In the genomic region with DNA sequence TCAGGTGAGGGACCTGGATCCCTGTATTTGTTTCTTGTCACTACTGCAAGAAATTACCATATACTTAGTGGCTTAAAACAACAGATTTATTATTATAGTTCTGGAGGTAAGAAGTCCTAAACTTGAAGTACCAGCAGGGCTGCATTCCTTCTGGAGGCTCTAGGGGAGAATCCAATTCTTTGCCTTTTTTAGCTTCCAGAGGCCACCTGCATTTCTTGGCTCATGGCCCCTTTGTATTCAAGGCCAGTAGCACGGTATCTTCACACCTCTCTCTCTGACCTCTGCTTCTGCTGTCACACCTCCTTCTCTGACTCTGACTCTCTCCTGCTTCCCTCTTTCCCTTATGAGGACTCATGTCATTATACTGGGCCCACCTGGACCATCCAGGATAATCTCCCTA, we compare ENCODE assay signal across 16 cellular contexts. TPM values are rescaled to one million over a fixed set of nuclear protein-coding genes. Genes with fewer than 3 reads are reported as not detected.
DNase-seq lines count a peak whose midpoint lies in the region; ATAC-seq and TF ChIP-seq lines count a peak whose summit lies in the region.
"Had no signal": no experiment of that assay in that cellular context is flagged by ENCODE, and none has a peak within 500 bp of the region (broad histone marks: within the 10 kb centered on the region; RNA-seq: fewer than 3 reads in every experiment).

No MANE protein-coding gene starts in this region.

- no peak overlapping the region for H3K4me3 ChIP-seq in endodermal cell (ENCODE audit: low read length)
- no peak overlapping the region for H3K4me3 ChIP-seq in prostate gland
- H3K4me3 ChIP-seq: A549 had no signal

- intact Hi-C loops in prostate gland (cut with DNase I), result no loop called here

- H3K9me3 ChIP-seq in endodermal cell (ENCODE audit: control insufficient read depth, low read length) (no peaks in the 10 kb centered on the region), prostate gland (no peaks in the 10 kb centered on the region)
- H3K9me3 ChIP-seq: A549, BE2C had no signal

- peaks cover 33% of the 10 kb centered on the region for H3K27me3 Mint-ChIP-seq in endodermal cell (ENCODE audit: insufficient read depth)

- no peak overlapping the region for H3K27ac Mint-ChIP-seq in endodermal cell
- H3K27ac Mint-ChIP-seq: CD8-positive, alpha-beta T cell; H9 had no signal

- H3K36me3 ChIP-seq in endodermal cell (ENCODE audit: control insufficient read depth, insufficient read depth, low read length), result no peaks in the 10 kb centered on the region
- no peaks in the 10 kb centered on the region for H3K36me3 ChIP-seq in prostate gland
- H3K36me3 ChIP-seq: BE2C had no signal

- H3K4me1 ChIP-seq in endodermal cell (ENCODE audit: control insufficient read depth, insufficient read depth, low read length), result peaks cover 1% of the 10 kb centered on the region
- H3K4me1 ChIP-seq in prostate gland (replicated peaks), result peaks cover 3% of the 10 kb centered on the region
- H3K4me1 ChIP-seq: BE2C had no signal

- no peak for ATAC-seq in GM21381 (IDR thresholded peaks at IDR 0.05; ENCODE audit: unreplicated experiment)
- ATAC-seq: A549; CD8-positive, alpha-beta T cell; HepG2 had no signal

- H3K9ac ChIP-seq in endodermal cell (ENCODE audit: extremely low read depth, low read length, poor library complexity, severe bottlenecking), result no peak overlapping the region

- TF ChIP-seq EP300 in Ishikawa (IDR thresholded peaks at IDR 0.05; ENCODE audit: borderline replicate concordance), result peak; percentile 89

- no peak; the same call in 1 of the 2 replicates for TF ChIP-seq RAD21 in Ishikawa (IDR thresholded peaks at IDR 0.05; ENCODE audit: low read depth)

- H3K27me3 ChIP-seq in endodermal cell (ENCODE audit: control insufficient read depth, insufficient read depth, low read length, poor library complexity, severe bottlenecking), result no peaks in the 10 kb centered on the region
- H3K27me3 ChIP-seq in prostate gland (replicated peaks; ENCODE audit: insufficient read depth), result no peaks in the 10 kb centered on the region

- H3K9me3 Mint-ChIP-seq in endodermal cell, result no peaks in the 10 kb centered on the region
- H3K9me3 Mint-ChIP-seq: CD8-positive, alpha-beta T cell; H9 had no signal

- TF ChIP-seq POLR2A in prostate gland (IDR thresholded peaks at IDR 0.05), result no peak

- WGBS in endodermal cell (ENCODE audit: insufficient coverage in 1 of 2, insufficient read length in 1 of 2), 2 experiments, result 70 to 90% methylated on average over 1 of the region's 1 CpG
- WGBS in prostate gland, result 30% methylated on average over 1 of the region's 1 CpG

- H3K36me3 Mint-ChIP-seq in endodermal cell (ENCODE audit: low read depth), result peaks cover 2% of the 10 kb centered on the region
- H3K36me3 Mint-ChIP-seq: CD8-positive, alpha-beta T cell had no signal

- H3K27ac ChIP-seq in endodermal cell (ENCODE audit: low read depth, low read length) (no peak overlapping the region), prostate gland (no peak overlapping the region)
- H3K27ac ChIP-seq: A549, C4-2B had no signal

- peaks cover 20% of the 10 kb centered on the region for H3K4me1 Mint-ChIP-seq in endodermal cell

- H3K4me3 Mint-ChIP-seq in endodermal cell, result no peak overlapping the region
- H3K4me3 Mint-ChIP-seq: CD8-positive, alpha-beta T cell; H9 had no signal

- DNase-seq in ELF-1 (ENCODE audit: low read depth, low spot score) (peak; percentile 74), endodermal cell (peak; percentile 56), prostate gland (ENCODE audit: low spot score) (peak; percentile 40), SHP77 (lab: John Stamatoyannopoulos, UW) (no peak), H4 (ENCODE audit: low spot score) (no peak)
- DNase-seq: BE2C; CD8-positive, alpha-beta T cell; COR-L47; DMS53 had no signal

- TF ChIP-seq CTCF in endodermal cell (conservative IDR thresholded peaks at IDR 0.05) (no peak), prostate gland (IDR thresholded peaks at IDR 0.05) (no peak)

TF ChIP-seq in Ishikawa, 13 proteins besides CTCF, POLR2A, EP300 and RAD21:
- TF ChIP-seq NFIC (IDR thresholded peaks at IDR 0.05) (peak; percentile 94), TAF1 (IDR thresholded peaks at IDR 0.05; ENCODE audit: low read depth) (no peak), TCF12 (IDR thresholded peaks at IDR 0.05; ENCODE audit: low read depth) (peak; percentile 97), EGR1 (IDR thresholded peaks at IDR 0.05) (no peak), FOXM1 (IDR thresholded peaks at IDR 0.05; ENCODE audit: borderline replicate concordance, low read depth) (peak; percentile 83), MAX (IDR thresholded peaks at IDR 0.05) (peak; percentile 94), CREB1 (IDR thresholded peaks at IDR 0.05; ENCODE audit: low read depth) (no peak), CEBPB (IDR thresholded peaks at IDR 0.05) (no peak), ZBTB7A (IDR thresholded peaks at IDR 0.05; ENCODE audit: low read depth) (no peak), TEAD4 (IDR thresholded peaks at IDR 0.05) (peak; percentile 97), USF1 (IDR thresholded peaks at IDR 0.05) (no peak), REST (IDR thresholded peaks at IDR 0.05; ENCODE audit: low read depth) (no peak)

RNA-seq across cellular contexts. Expression of gene LHPP, which starts 2.2 kb away (rescaled TPM):
- total RNA-seq in endodermal cell (10 to 100 TPM; 23.3 to 24.8 TPM), prostate gland (10 to 100 TPM; 21.9 to 43.3 TPM)
- 13.3 TPM for polyA plus RNA-seq in endodermal cell (2013, experiment 1 of 2)
- polyA plus RNA-seq in endodermal cell (2013, experiment 2 of 2), result 10.6 TPM
- total RNA-seq in H4 (2014; rRNA removed; shearing (Covaris generic)), result 8.2 and 20.3 TPM in 2 replicates

RNA-seq across cellular contexts. Expression of gene NKX1-2, which starts 9.6 kb away (rescaled TPM):
- total RNA-seq in endodermal cell (1 to 10 TPM; 2.3 to 3.3 TPM), prostate gland (under 1 TPM; 0.14 to 0.85 TPM)
- polyA plus RNA-seq in endodermal cell (2013, experiment 1 of 2), result 3.0 TPM
- polyA plus RNA-seq in endodermal cell (2013, experiment 2 of 2), result 1.2 TPM
- 0.02 TPM in 1 of 2 replicates, not detected in the other for total RNA-seq in H4 (2014; rRNA removed; shearing (Covaris generic))
- total RNA-seq: CD8-positive, alpha-beta T cell; HepG2 had no signal
- polyA plus RNA-seq: AG04450, HepG2 had no signal

RNA-seq across cellular contexts. Expression of gene OAT, which starts 40.7 kb away (rescaled TPM):
- 10 to 100 TPM; 58.6 to 71.6 TPM for total RNA-seq in endodermal cell
- polyA plus RNA-seq in endodermal cell (2013, experiment 1 of 2), result 36.5 TPM
- 37.6 TPM for polyA plus RNA-seq in endodermal cell (2013, experiment 2 of 2)
- total RNA-seq in prostate gland, result 100 to 1,000 TPM in 1 of 2 donors, 10 to 100 TPM in 1; 86.3 to 139 TPM
- 198 and 200 TPM in 2 replicates for total RNA-seq in H4 (2014; rRNA removed; shearing (Covaris generic))

Comparison
In these comparisons a context has a peak if more than half of its experiments do, and no peak if none do; other contexts are left out.
1. DNase-seq: peak in ELF-1 (single experiment), endodermal cell (single experiment) and prostate gland (single experiment); none in SHP77 (0 of 2) and H4 (single experiment).